34 cellular contexts compared by ENCODE assay signal in the genomic region with DNA sequence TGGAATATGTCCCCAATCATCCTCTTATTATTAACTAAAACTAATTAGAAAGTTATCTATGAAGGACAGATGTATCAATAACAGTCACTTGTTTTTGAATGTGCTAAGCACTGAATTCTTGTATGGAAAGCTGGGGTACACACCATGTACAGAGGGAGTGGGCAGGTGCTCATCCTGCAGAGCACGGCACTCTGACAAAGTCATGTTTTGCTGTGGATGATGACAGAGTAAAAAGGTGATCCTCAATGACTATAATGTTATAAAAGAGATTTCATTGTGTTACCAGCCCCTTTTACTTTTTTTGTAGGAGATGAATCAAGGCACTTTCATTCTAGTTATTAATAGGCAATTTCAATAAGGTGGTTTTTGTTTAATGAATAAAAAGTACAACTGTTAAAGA.
"Had no signal": no experiment of that assay in that cellular context is flagged by ENCODE, and none has a peak within 500 bp of the region (broad histone marks: within the 10 kb centered on the region; RNA-seq: fewer than 3 reads in every experiment).

No MANE protein-coding gene starts in this region.

- DNase-seq: Karpas-422, Kasumi-1, KBM-7, KG1, MG63, MM.1S, MV-4-11, NCI-H1048, NCI-H1092, NCI-H1092 treated with DMSO at 0.1 percent for 48 hours, NCI-H1105, NCI-H1105 treated with DMSO at 0.1 percent for 48 hours, NCI-H1417, NCI-H1417 treated with DMSO at 0.1 percent for 48 hours, NCI-H1436, NCI-H1436 treated with DMSO at 0.1 percent for 48 hours, NCI-H146, NCI-H1694, NCI-H1694 treated with DMSO at 0.1 percent for 48 hours, NCI-H187, NCI-H187 treated with DMSO at 0.1 percent for 48 hours, NCI-H1930, NCI-H2029, NCI-H2029 treated with DMSO at 0.1 percent for 48 hours, NCI-H2081, NCI-H2081 treated with DMSO at 0.1 percent for 48 hours, NCI-H2107, NCI-H2171, NCI-H2171 treated with DMSO at 0.1 percent for 48 hours, NCI-H2227 treated with DMSO at 0.1 percent for 48 hours, NCI-H226, NCI-H345, NCI-H446, NCI-H446 treated with DMSO at 0.1 percent for 48 hours had no signal
